10 cellular contexts compared by ENCODE assay signal in the genomic region with DNA sequence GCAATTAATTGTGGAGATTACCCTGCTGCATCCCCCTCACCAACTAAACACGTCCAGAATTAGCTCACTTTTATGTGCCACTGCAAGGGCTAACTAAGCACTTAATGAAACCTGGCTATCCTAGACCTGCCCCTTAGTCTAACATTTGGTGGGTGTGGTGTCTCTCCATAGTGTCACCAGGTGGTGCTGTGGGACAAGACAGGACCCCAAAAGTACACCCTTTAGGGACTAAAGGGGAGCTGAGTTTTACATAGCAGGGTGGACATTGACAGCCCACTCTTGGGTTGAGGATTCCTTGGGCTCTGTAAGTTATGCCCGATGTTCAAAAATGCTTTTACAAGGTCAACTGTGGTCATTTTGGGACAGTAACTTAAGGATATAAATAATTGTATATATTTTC. TPM values are rescaled to one million over a fixed set of nuclear protein-coding genes. Genes with fewer than 3 reads are reported as not detected.
A peak's percentile ranks its signal among the peaks of the same experiment; 100 is the strongest.
DNase-seq lines count a peak whose midpoint lies in the region; ATAC-seq and TF ChIP-seq lines count a peak whose summit lies in the region.
"Had no signal": no experiment of that assay in that cellular context is flagged by ENCODE, and none has a peak within 500 bp of the region (broad histone marks: within the 10 kb centered on the region; RNA-seq: fewer than 3 reads in every experiment).

No MANE protein-coding gene starts in this region.

- H3K4me1 Mint-ChIP-seq in endodermal cell, result peaks cover 18% of the 10 kb centered on the region

- no peak overlapping the region for H3K27ac Mint-ChIP-seq in endodermal cell
- H3K27ac Mint-ChIP-seq: T-helper 17 cell had no signal

- peaks cover 64% of the 10 kb centered on the region for H3K36me3 ChIP-seq in left ventricle myocardium inferior
- peaks cover 34% of the 10 kb centered on the region for H3K36me3 ChIP-seq in endodermal cell (ENCODE audit: control insufficient read depth, insufficient read depth, low read length)
- H3K36me3 ChIP-seq in upper lobe of right lung, result peaks cover 42% of the 10 kb centered on the region

- ATAC-seq in upper lobe of right lung, result no peak
- ATAC-seq: T-helper 17 cell had no signal

- TF ChIP-seq CTCF in left ventricle myocardium inferior (IDR thresholded peaks at IDR 0.05; ENCODE audit: borderline replicate concordance), result peak; percentile 19
- peak; percentile 71 for TF ChIP-seq CTCF in endodermal cell (conservative IDR thresholded peaks at IDR 0.05)
- peak; percentile 21 for TF ChIP-seq CTCF in upper lobe of right lung (IDR thresholded peaks at IDR 0.05)

- WGBS in endodermal cell (ENCODE audit: insufficient coverage in 1 of 2, insufficient read length in 1 of 2), 2 experiments, result 95% methylated on average over 2 of the region's 2 CpGs; no CpG with 5 or more reads in 1 of the 2 experiments

- H3K27me3 ChIP-seq in left ventricle myocardium inferior (ENCODE audit: low read depth) (no peaks in the 10 kb centered on the region), endodermal cell (ENCODE audit: control insufficient read depth, insufficient read depth, low read length, poor library complexity, severe bottlenecking) (no peaks in the 10 kb centered on the region), upper lobe of right lung (no peaks in the 10 kb centered on the region)

- H3K27ac ChIP-seq in left ventricle myocardium inferior (replicated peaks) (no peak overlapping the region), endodermal cell (ENCODE audit: low read depth, low read length) (no peak overlapping the region), upper lobe of right lung (no peak overlapping the region), substantia nigra (ENCODE audit: low read depth, low read length, poor library complexity, severe bottlenecking) (no peak overlapping the region)
- H3K27ac ChIP-seq: HL-60 had no signal

- no peaks in the 10 kb centered on the region for H3K9me3 Mint-ChIP-seq in endodermal cell

- H3K9me3 ChIP-seq in left ventricle myocardium inferior (replicated peaks) (no peaks in the 10 kb centered on the region), endodermal cell (ENCODE audit: control insufficient read depth, low read length) (no peaks in the 10 kb centered on the region), upper lobe of right lung (no peaks in the 10 kb centered on the region)

- H3K4me3 Mint-ChIP-seq in endodermal cell, result no peak overlapping the region
- H3K4me3 Mint-ChIP-seq: T-helper 17 cell had no signal

- DNase-seq in left ventricle myocardium inferior, result no peak
- no peak for DNase-seq in cardiac septum (ENCODE audit: low spot score)
- DNase-seq in NAMALWA (ENCODE audit: low spot score), result peak; percentile 61
- DNase-seq in endodermal cell, result peak; percentile 72
- no peak for DNase-seq in upper lobe of right lung
- no peak for DNase-seq in substantia nigra (lab: John Stamatoyannopoulos, UW)
- no peak for DNase-seq in activated T-cell treated with anti-CD3 and anti-CD28 coated beads, Interleukin-2, amount 50 U/mL, for 1 hour
- no peak for DNase-seq in LoVo (ENCODE audit: low spot score)
- DNase-seq: T-helper 17 cell had no signal

- peaks cover 10% of the 10 kb centered on the region for H3K4me1 ChIP-seq in left ventricle myocardium inferior
- H3K4me1 ChIP-seq in endodermal cell (ENCODE audit: control insufficient read depth, insufficient read depth, low read length), result no peaks in the 10 kb centered on the region
- H3K4me1 ChIP-seq in upper lobe of right lung, result peaks cover 8% of the 10 kb centered on the region

- intact Hi-C loops in left ventricle myocardium inferior (cut with micrococcal nuclease) (no loop called here), cardiac septum (cut with DNase I) (no loop called here), upper lobe of right lung (cut with DNase I) (no loop called here)

- peaks cover 33% of the 10 kb centered on the region for H3K36me3 Mint-ChIP-seq in endodermal cell (ENCODE audit: low read depth)

- H3K4me3 ChIP-seq in left ventricle myocardium inferior, result no peak overlapping the region
- H3K4me3 ChIP-seq in endodermal cell (ENCODE audit: low read length), result no peak overlapping the region
- no peak overlapping the region for H3K4me3 ChIP-seq in upper lobe of right lung

- H3K27me3 Mint-ChIP-seq in endodermal cell (ENCODE audit: insufficient read depth), result no peaks in the 10 kb centered on the region
- H3K27me3 Mint-ChIP-seq: T-helper 17 cell had no signal

- H3K9ac ChIP-seq in endodermal cell (ENCODE audit: extremely low read depth, low read length, poor library complexity, severe bottlenecking), result no peak overlapping the region

RNA-seq across cellular contexts. Expression of gene DUT, which starts 5.7 kb away (rescaled TPM):
- total RNA-seq in left ventricle myocardium inferior (78.5 TPM), cardiac septum (66.9 TPM), endodermal cell (10 to 100 TPM; 70.9 to 74.2 TPM), upper lobe of right lung (90.0 TPM)
- 106 TPM for polyA plus RNA-seq in endodermal cell (2013, experiment 1 of 2)
- polyA plus RNA-seq in endodermal cell (2013, experiment 2 of 2), result 80.4 TPM

Comparison
In these comparisons a context has a peak if more than half of its experiments do, and no peak if none do; other contexts are left out.
1. DNase-seq: peak in NAMALWA (single experiment) and endodermal cell (single experiment); none in left ventricle myocardium inferior (single experiment), cardiac septum (single experiment), upper lobe of right lung (single experiment), substantia nigra (0 of 49), activated T-cell treated with anti-CD3 and anti-CD28 coated beads, Interleukin-2, amount 50 U/mL, for 1 hour (single experiment) and LoVo (single experiment).
2. CTCF ChIP-seq: peak in every context shown above with its lines; median percentile 71 in endodermal cell; 21 in upper lobe of right lung; 19 in left ventricle myocardium inferior.